16 cellular contexts compared by ENCODE assay signal in the genomic region with DNA sequence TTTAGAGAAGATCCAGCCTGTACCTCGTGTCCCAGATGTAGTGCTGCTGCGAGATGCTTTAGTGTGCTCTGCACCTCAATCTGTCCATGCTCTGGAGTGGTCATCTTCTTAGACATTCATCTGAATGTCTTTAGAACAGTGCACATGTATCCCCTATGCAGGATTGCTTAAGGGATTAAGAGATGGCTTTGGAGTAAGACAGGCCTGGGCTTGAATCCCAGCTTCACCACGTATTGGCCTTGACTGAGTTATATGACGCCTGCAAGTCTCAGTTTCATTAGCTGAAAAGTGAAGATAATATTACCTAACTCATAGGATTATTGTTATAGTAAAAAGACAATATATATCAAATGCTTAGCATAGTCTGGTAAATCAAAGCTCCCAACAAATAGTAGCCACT.
A peak's percentile ranks its signal among the peaks of the same experiment; 100 is the strongest.
DNase-seq lines count a peak whose midpoint lies in the region; ATAC-seq and TF ChIP-seq lines count a peak whose summit lies in the region.
"Had no signal": no experiment of that assay in that cellular context is flagged by ENCODE, and none has a peak within 500 bp of the region (broad histone marks: within the 10 kb centered on the region; RNA-seq: fewer than 3 reads in every experiment).

No MANE protein-coding gene starts in this region.

- intact Hi-C loops in CD4-positive, alpha-beta T cell (cut with DNase I, micrococcal nuclease), result loop anchor here in 1 of 2 experiments (5.0 kb wide), 3 partner anchors 37 to 77 kb away; no protein-coding TSS in a partner anchor
- intact Hi-C loops in A673 (cut with micrococcal nuclease; ENCODE audit: unreplicated experiment), result no loop called here

- peaks cover 70% of the 10 kb centered on the region for H3K4me1 Mint-ChIP-seq in CD4-positive, alpha-beta T cell (ENCODE audit: low read depth)
- peaks cover 43% of the 10 kb centered on the region for H3K4me1 Mint-ChIP-seq in chondrocyte (ENCODE audit: low read depth)
- H3K4me1 Mint-ChIP-seq in endothelial cell (ENCODE audit: unreplicated experiment), result no peaks in the 10 kb centered on the region
- H3K4me1 Mint-ChIP-seq: endodermal cell had no signal

- H3K4me3 ChIP-seq in A673 (ENCODE audit: low read depth, low read length, poor library complexity, severe bottlenecking), result no peak overlapping the region
- H3K4me3 ChIP-seq: BLaER1 treated with 17β-estradiol and CSF1 and Interleukin-3, amounts not matched to agents 10 nM and 100 nM; SK-N-MC had no signal

- BruUV-seq in A673 (replicated peaks; lab: Mats Ljungman, UMichigan), result no TSS peak

- no peak for DNase-seq in CD4-positive, alpha-beta T cell
- DNase-seq in chondrocyte (ENCODE audit: low spot score), result no peak
- no peak for DNase-seq in A673 (ENCODE audit: low spot score)
- no peak for DNase-seq in hippocampal formation (lab: John Stamatoyannopoulos, UW)
- no peak for DNase-seq in HUDEP-2 (lab: John Stamatoyannopoulos, UW; ENCODE audit: unreplicated experiment in 76 of 76)
- DNase-seq in endothelial cell (ENCODE audit: low spot score), result no peak
- DNase-seq: amygdala; endodermal cell; hypothalamus; mesendoderm; stimulated activated CD4-positive, alpha-beta T cell treated with anti-CD3 and anti-CD28 coated beads, Interleukin-1b, Interleukin-23, amount 100 ng/mL, for 48 hours had no signal

- H3K4me3 Mint-ChIP-seq in CD4-positive, alpha-beta T cell, result no peak overlapping the region
- no peak overlapping the region for H3K4me3 Mint-ChIP-seq in chondrocyte (ENCODE audit: unreplicated experiment)
- no peak overlapping the region for H3K4me3 Mint-ChIP-seq in endothelial cell (ENCODE audit: unreplicated experiment)
- H3K4me3 Mint-ChIP-seq: endodermal cell had no signal

- no peaks in the 10 kb centered on the region for H3K27me3 ChIP-seq in CD4-positive, alpha-beta T cell (ENCODE audit: control insufficient read depth, insufficient read depth, low read length)
- H3K27me3 ChIP-seq in A673 (replicated peaks; ENCODE audit: insufficient read depth, low read depth, low read length, poor library complexity), result no peaks in the 10 kb centered on the region
- H3K27me3 ChIP-seq: BLaER1 treated with 17β-estradiol and CSF1 and Interleukin-3, amounts not matched to agents 10 nM and 100 nM had no signal

- POLR2A ChIA-PET in CD4-positive, alpha-beta T cell (lab: Charles Lee), result interaction anchor here (1.8 to 2.2 kb wide), 2 partner anchors 13 to 98 kb away, joined by 6 to 8 read pairs; a partner anchor contains a TSS
- POLR2A ChIA-PET in A673 (lab: Charles Lee; ENCODE audit: low non-redundant PET), result no interaction called here

- peaks cover 93% of the 10 kb centered on the region for H3K36me3 Mint-ChIP-seq in CD4-positive, alpha-beta T cell (ENCODE audit: low read depth)
- H3K36me3 Mint-ChIP-seq in chondrocyte (ENCODE audit: low read depth) (peaks cover 33% of the 10 kb centered on the region), endothelial cell (ENCODE audit: low read depth, unreplicated experiment) (peaks cover 32% of the 10 kb centered on the region)

- CTCF ChIA-PET in CD4-positive, alpha-beta T cell (lab: Charles Lee), result interaction anchor here (0.8 to 1.0 kb wide), 2 partner anchors 20 to 37 kb away, joined by 3 read pairs; no protein-coding TSS in a partner anchor
- CTCF ChIA-PET in A673 (lab: Charles Lee), result no interaction called here

- peaks cover 4% of the 10 kb centered on the region for H3K36me3 ChIP-seq in A673 (ENCODE audit: insufficient read depth, low read length, poor library complexity, severe bottlenecking)

- no peaks in the 10 kb centered on the region for H3K9me3 Mint-ChIP-seq in CD4-positive, alpha-beta T cell
- H3K9me3 Mint-ChIP-seq in chondrocyte (ENCODE audit: low read depth), result no peaks in the 10 kb centered on the region
- no peaks in the 10 kb centered on the region for H3K9me3 Mint-ChIP-seq in endothelial cell (ENCODE audit: unreplicated experiment)
- H3K9me3 Mint-ChIP-seq: endodermal cell had no signal

- no peaks in the 10 kb centered on the region for H3K9me3 ChIP-seq in CD4-positive, alpha-beta T cell (ENCODE audit: control insufficient read depth, low read length)
- H3K9me3 ChIP-seq in A673 (ENCODE audit: low read depth, low read length, poor library complexity, severe bottlenecking), result no peaks in the 10 kb centered on the region
- H3K9me3 ChIP-seq: BLaER1 treated with 17β-estradiol and CSF1 and Interleukin-3, amounts not matched to agents 10 nM and 100 nM had no signal

- no peak for ATAC-seq in CD4-positive, alpha-beta T cell (ENCODE audit: poor library complexity)
- ATAC-seq in GM18909 (IDR thresholded peaks at IDR 0.05; ENCODE audit: poor library complexity, unreplicated experiment), result peak; percentile 9
- ATAC-seq in HG03378 (IDR thresholded peaks at IDR 0.05; ENCODE audit: unreplicated experiment), result peak; percentile 2

- H3K27me3 Mint-ChIP-seq in CD4-positive, alpha-beta T cell, result no peaks in the 10 kb centered on the region
- no peaks in the 10 kb centered on the region for H3K27me3 Mint-ChIP-seq in chondrocyte (ENCODE audit: low read depth)
- no peaks in the 10 kb centered on the region for H3K27me3 Mint-ChIP-seq in endothelial cell (ENCODE audit: unreplicated experiment)
- H3K27me3 Mint-ChIP-seq: progenitor cell of endocrine pancreas had no signal

- H3K27ac Mint-ChIP-seq in CD4-positive, alpha-beta T cell, result peak overlapping the region; percentile 82
- H3K27ac Mint-ChIP-seq in chondrocyte (ENCODE audit: unreplicated experiment) (peak overlapping the region; percentile 60), endothelial cell (ENCODE audit: unreplicated experiment) (no peak overlapping the region)
- H3K27ac Mint-ChIP-seq: endodermal cell, progenitor cell of endocrine pancreas had no signal

- TF ChIP-seq CTCF in CD4-positive, alpha-beta T cell (IDR thresholded peaks at IDR 0.05), result no peak
- TF ChIP-seq CTCF in chondrocyte (IDR thresholded peaks at IDR 0.05) (no peak), A673 (conservative IDR thresholded peaks at IDR 0.05; ENCODE audit: low read depth, low read length) (no peak), endothelial cell (IDR thresholded peaks at IDR 0.05; ENCODE audit: unreplicated experiment) (no peak)

- no peaks in the 10 kb centered on the region for H3K4me1 ChIP-seq in A673 (ENCODE audit: insufficient read depth, low read length, poor library complexity, severe bottlenecking)

- H3K27ac ChIP-seq in CD4-positive, alpha-beta T cell (ENCODE audit: low read depth, low read length), result no peak overlapping the region
- no peak overlapping the region for H3K27ac ChIP-seq in A673 (ENCODE audit: low read depth, low read length, poor library complexity, severe bottlenecking)
- H3K27ac ChIP-seq: SK-N-MC had no signal
